In the genomic region with DNA sequence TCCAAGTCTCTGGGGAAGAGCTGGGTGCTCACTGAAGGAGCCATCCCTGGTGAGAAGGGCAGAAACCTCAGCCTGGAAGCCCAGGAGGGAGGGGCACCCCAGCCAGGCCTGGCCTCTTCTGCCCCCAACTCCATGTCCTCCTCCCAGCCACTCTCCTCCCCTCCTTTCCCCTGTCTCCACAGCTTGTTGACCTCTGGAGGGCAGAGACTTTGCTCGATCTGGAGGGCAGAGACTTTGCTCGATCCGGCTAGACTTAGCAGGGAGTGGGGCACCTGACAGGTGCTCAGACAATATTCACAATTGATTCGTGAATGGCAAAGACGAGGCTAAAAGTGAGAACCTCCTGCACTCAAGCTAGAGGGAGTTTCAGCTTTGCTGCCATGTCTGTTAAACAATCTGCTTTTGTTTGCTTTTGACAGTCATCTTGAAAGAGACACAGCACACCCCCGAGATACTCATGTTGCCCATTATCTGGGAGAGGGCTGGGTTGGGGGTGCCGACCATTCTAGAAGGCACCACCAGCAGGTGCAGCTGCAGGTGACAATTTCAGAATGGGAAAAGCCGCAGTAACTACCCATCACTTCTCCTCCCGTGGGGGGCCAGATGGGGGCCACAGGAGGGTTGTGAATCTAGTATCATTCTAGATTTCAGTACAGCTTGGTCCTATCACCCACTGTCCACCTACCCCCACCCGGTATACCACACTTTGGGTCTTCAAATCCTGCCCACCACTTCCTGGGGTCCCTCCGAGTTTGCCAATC, we compare ENCODE assay signal across 11 cellular contexts. TPM values are rescaled to one million over a fixed set of nuclear protein-coding genes. Genes with fewer than 3 reads are reported as not detected.
DNase-seq lines count a peak whose midpoint lies in the region; ATAC-seq lines count a peak whose summit lies in the region.
"Had no signal": no experiment of that assay in that cellular context is flagged by ENCODE, and none has a peak within 500 bp of the region (broad histone marks: within the 10 kb centered on the region; RNA-seq: fewer than 3 reads in every experiment).

No MANE protein-coding gene starts in this region.

- peak overlapping the region; percentile 83 for H3K4me2 ChIP-seq in BLaER1

- peaks cover 65% of the 10 kb centered on the region for H3K4me1 ChIP-seq in BLaER1

- no peaks in the 10 kb centered on the region for H3K27me3 ChIP-seq in BLaER1

- peaks cover 0 to 4% (median 4%) of the 10 kb centered on the region in 3 donors for H3K36me3 Mint-ChIP-seq in immature natural killer cell

- no peaks in the 10 kb centered on the region for H3K27me3 Mint-ChIP-seq in immature natural killer cell (ENCODE audit: low read depth in 3 of 3)

- H3K27ac ChIP-seq in BLaER1 (peak overlapping the region; percentile 68), SK-N-MC (0 out of 2 replicates have a peak overlapping the region, but pooled peaks have one; percentile 8)

- H3K9ac ChIP-seq in BLaER1, result no peak overlapping the region
- no peak overlapping the region for H3K9ac ChIP-seq in SK-N-MC (ENCODE audit: insufficient read length)

- no peaks in the 10 kb centered on the region for H3K9me3 Mint-ChIP-seq in immature natural killer cell

- H3K36me3 ChIP-seq in BLaER1 (peaks cover 12% of the 10 kb centered on the region), SK-N-MC (ENCODE audit: insufficient read depth, low read length) (peaks cover 9% of the 10 kb centered on the region; the same call in 1 of the 2 replicates)

- no peak overlapping the region for H3K4me3 ChIP-seq in BLaER1
- H3K4me3 ChIP-seq in SK-N-MC, result no peak overlapping the region

- DNase-seq in COLO668 (lab: John Stamatoyannopoulos, UW; ENCODE audit: unreplicated experiment) (peak; percentile 36), SK-N-MC (ENCODE audit: low read depth, low spot score) (no peak), immature natural killer cell (no peak), NCI-H2171 (lab: John Stamatoyannopoulos, UW) (no peak), NK-92 (lab: John Stamatoyannopoulos, UW; ENCODE audit: unreplicated experiment) (no peak)
- DNase-seq: foreskin melanocyte; islet precursor cell; NCI-H446; stimulated activated CD4-positive, alpha-beta T cell treated with anti-CD3 and anti-CD28 coated beads, Interleukin-2, amount 100 ng/mL, for 48 hours had no signal

- no peaks in the 10 kb centered on the region for H3K9me3 ChIP-seq in BLaER1
- no peaks in the 10 kb centered on the region for H3K9me3 ChIP-seq in SK-N-MC (ENCODE audit: low read depth, low read length)

- no peaks in the 10 kb centered on the region for H4K20me1 ChIP-seq in BLaER1

- no peak for ATAC-seq in GM19397 (IDR thresholded peaks at IDR 0.05; ENCODE audit: unreplicated experiment)

- peaks cover 28 to 32% of the 10 kb centered on the region in 2 donors for H3K4me1 Mint-ChIP-seq in immature natural killer cell

- H3K4me3 Mint-ChIP-seq in immature natural killer cell, result no peak overlapping the region

- H3K27ac Mint-ChIP-seq in immature natural killer cell, result peak overlapping the region; percentile 73 to 96 (median 88)

RNA-seq across cellular contexts. Expression of gene DNMT3A, which starts 54.8 kb away (rescaled TPM):
- polyA plus RNA-seq in immature natural killer cell, result 10 to 100 TPM in 1 of 3 donors, 1 to 10 TPM in 2; 9.4 to 15.9 (median 9.9) TPM
